26 cellular contexts compared by ENCODE assay signal in the genomic region with DNA sequence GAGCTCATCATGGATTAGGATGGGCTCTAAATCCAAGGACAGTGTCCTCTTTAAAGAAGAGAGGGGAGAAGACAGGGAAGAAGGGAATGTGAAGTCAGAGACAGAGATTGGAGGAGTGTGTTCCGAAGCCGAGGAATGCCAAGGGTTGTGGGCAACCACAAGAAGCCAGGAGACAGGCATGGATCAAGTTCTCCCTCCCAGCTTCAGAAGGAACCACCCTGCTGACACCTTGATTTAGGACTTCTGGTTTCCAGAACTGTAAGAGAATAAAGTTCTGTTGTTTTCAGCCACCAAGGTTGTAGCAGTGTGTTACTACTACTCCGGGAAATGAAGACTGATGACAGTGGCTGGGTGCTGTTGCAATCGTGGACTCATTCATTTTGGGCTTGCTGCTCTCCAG.
DNase-seq lines count a peak whose midpoint lies in the region; ATAC-seq, FAIRE-seq and TF ChIP-seq lines count a peak whose summit lies in the region.
"Had no signal": no experiment of that assay in that cellular context is flagged by ENCODE, and none has a peak within 500 bp of the region (broad histone marks: within the 10 kb centered on the region; RNA-seq: fewer than 3 reads in every experiment).

No MANE protein-coding gene starts in this region.

- no peak overlapping the region for H3K4me2 ChIP-seq in H1 (ENCODE audit: insufficient read depth in 1 of 2, low read depth in 2 of 2, low read length in 2 of 2)
- H3K4me2 ChIP-seq: SK-N-SH had no signal

- CTCF ChIA-PET in H1 (lab: Charles Lee; ENCODE audit: partially characterized antibody) = interaction anchor here (0.5 to 1.4 kb wide), 12 partner anchors 25 to 1264 kb away, joined by 3 to 6 read pairs (median 4); no protein-coding TSS in a partner anchor

- H3K27ac ChIP-seq in H1 (ENCODE audit: low read depth, low read length) = no peak overlapping the region
- H3K27ac ChIP-seq: C4-2B, foreskin keratinocyte, left ventricle myocardium inferior, WERI-Rb-1 had no signal

- H3K9ac ChIP-seq in H1 (replicated peaks in 1 of 4; ENCODE audit: extremely low read depth in 1 of 4, low read depth in 3 of 4, low read length in 3 of 4) = no peak overlapping the region
- H3K9ac ChIP-seq: SK-N-SH had no signal

- no peak for ATAC-seq in GM18517 (IDR thresholded peaks at IDR 0.05; ENCODE audit: unreplicated experiment)
- ATAC-seq: activated CD8-positive, alpha-beta memory T cell treated with anti-CD3 and anti-CD28 coated beads, Interleukin-2, amount 10 ng/mL, durations not matched to agents 7 days and 5 days; activated T-cell treated with anti-CD3 and anti-CD28 coated beads, Interleukin-2, amount 50 U/mL, for 72 hours; foreskin keratinocyte; mucosa of descending colon; sciatic nerve had no signal

- H2BK15ac ChIP-seq in H1 (ENCODE audit: low read length) = no peak overlapping the region

- peaks cover 0 to 4% (median 0%) of the 10 kb centered on the region in 4 experiments; a peak in 1 of 7 replicates for H3K4me1 ChIP-seq in H1 (replicated peaks in 1 of 4; ENCODE audit: control insufficient read depth in 3 of 4, insufficient read depth in 4 of 4, low read length in 3 of 4)
- H3K4me1 ChIP-seq: foreskin keratinocyte, left ventricle myocardium inferior had no signal

- no peak overlapping the region for H2BK120ac ChIP-seq in H1 (replicated peaks; ENCODE audit: low read depth, low read length)

- H2BK12ac ChIP-seq in H1 (ENCODE audit: low read depth, low read length) = no peak overlapping the region

- H3K18ac ChIP-seq in H1 (ENCODE audit: extremely low read depth, low read length) = no peak overlapping the region

- no peak overlapping the region for H2BK5ac ChIP-seq in H1 (ENCODE audit: low read depth, low read length)

- TF ChIP-seq CTCF in AG10803 (conservative IDR thresholded peaks at IDR 0.05; ENCODE audit: low read length) = no peak
- TF ChIP-seq CTCF in H1 (IDR thresholded peaks at IDR 0.05; ENCODE audit: control extremely low read depth in 1 of 3, insufficient read depth in 1 of 3, low read depth in 1 of 3, low read length in 3 of 3) = no peak

- H3K23ac ChIP-seq in H1 (ENCODE audit: insufficient read length) = no peak overlapping the region

- POLR2A ChIA-PET in H1 (lab: Charles Lee; ENCODE audit: partially characterized antibody) = no interaction called here

- no peak overlapping the region for H3K4me3 ChIP-seq in AG10803 (ENCODE audit: low read length)
- H3K4me3 ChIP-seq in H1 (ENCODE audit: extremely low read depth in 1 of 4, insufficient read depth in 2 of 4, low read depth in 3 of 4, low read length in 4 of 4) = no peak overlapping the region
- H3K4me3 ChIP-seq: left ventricle myocardium inferior, mucosa of descending colon had no signal

- no peak overlapping the region for H3K14ac ChIP-seq in H1 (ENCODE audit: insufficient read length)

- DNase-seq in AG10803 (ENCODE audit: low read depth) (peak; percentile 41), LHCN-M2 (ENCODE audit: low read depth) (peak; percentile 32), H1 (ENCODE audit: low read depth in 1 of 2, low spot score in 2 of 2) (no peak), myocyte (ENCODE audit: low read depth) (peak; percentile 73), CD1c-positive myeloid dendritic cell (ENCODE audit: extremely low spot score) (no peak), NCI-H345 (lab: John Stamatoyannopoulos, UW) (no peak), midbrain (lab: John Stamatoyannopoulos, UW) (no peak)
- DNase-seq: activated CD4-positive, alpha-beta T cell treated with anti-CD3 and anti-CD28 coated beads, Interleukin-2, amount 10 ng/mL, durations not matched to agents 7 days and 5 days; activated CD8-positive, alpha-beta memory T cell treated with anti-CD3 and anti-CD28 coated beads, Interleukin-2, amount 10 ng/mL, durations not matched to agents 7 days and 5 days; activated naive CD4-positive, alpha-beta T cell treated with anti-CD3 and anti-CD28 coated beads for 36 hours; activated T-cell treated with anti-CD3 and anti-CD28 coated beads, Interleukin-2, amount 50 U/mL, for 72 hours; aorta; EL; foreskin keratinocyte; left ventricle myocardium inferior; mucosa of descending colon; NCI-H2171; NCI-H524; RPMI8226; SK-N-SH; WERI-Rb-1 had no signal

- no peaks in the 10 kb centered on the region for H3K23me2 ChIP-seq in H1 (ENCODE audit: low read depth, low read length)

- no peak overlapping the region for H3K4ac ChIP-seq in H1 (replicated peaks; ENCODE audit: insufficient read length, low read depth, low read length)

- no peaks in the 10 kb centered on the region for H3K9me3 ChIP-seq in H1 (ENCODE audit: insufficient read depth in 2 of 2, low read depth in 1 of 2, low read length in 1 of 2)
- H3K9me3 ChIP-seq: left ventricle myocardium inferior, mucosa of descending colon, SK-N-SH had no signal

- no peak for TF ChIP-seq POLR2A in H1 (IDR thresholded peaks at IDR 0.05; ENCODE audit: control extremely low read depth in 1 of 2, low read depth in 2 of 2, low read length in 2 of 2)

- no peaks in the 10 kb centered on the region for H3K79me1 ChIP-seq in H1 (ENCODE audit: low read depth, low read length)

- no peak overlapping the region for H4K5ac ChIP-seq in H1 (ENCODE audit: insufficient read length, low read depth, low read length)

- TF ChIP-seq RAD21 in H1 (IDR thresholded peaks at IDR 0.05 in 1 of 2, conservative IDR thresholded peaks at IDR 0.05 in 1 of 2; ENCODE audit: low read depth in 2 of 2, low read length in 2 of 2) = no peak

- H2BK20ac ChIP-seq in H1 (ENCODE audit: low read length) = no peak overlapping the region

- 0 out of 2 replicates have a peak overlapping the region, but pooled peaks have one; percentile 11 for H2AFZ ChIP-seq in H1 (ENCODE audit: low read length)

- TF ChIP-seq EP300 in H1 (IDR thresholded peaks at IDR 0.05; ENCODE audit: borderline replicate concordance in 1 of 2, low read depth in 2 of 2, low read length in 2 of 2) = no peak

- WGBS in H1 (ENCODE audit: extremely low coverage in 1 of 2, insufficient coverage in 1 of 2, insufficient read length in 1 of 2, insufficient replicate concordance in 2 of 2, low coverage in 1 of 2, low lambda C conversion rate in 2 of 2, missing lambda C conversion rate in 1 of 2), 2 experiments = 94% methylated on average over 4 of the region's 4 CpGs; no CpG with 5 or more reads in 1 of the 2 experiments

- no peak for FAIRE-seq in H1 (lab: Jason Lieb, UNC)
- FAIRE-seq: endothelial cell of umbilical vein, GM12892 had no signal

- no peaks in the 10 kb centered on the region for H4K20me1 ChIP-seq in H1 (replicated peaks in 1 of 2; ENCODE audit: control insufficient read depth in 1 of 2, insufficient read depth in 2 of 2, low read length in 2 of 2)

- H3K79me2 ChIP-seq in H1 (ENCODE audit: control insufficient read depth in 1 of 2, insufficient read depth in 2 of 2, low read length in 2 of 2) = no peaks in the 10 kb centered on the region

- no peaks in the 10 kb centered on the region for H3K36me3 ChIP-seq in H1 (ENCODE audit: control insufficient read depth in 2 of 4, insufficient read depth in 4 of 4, low read length in 3 of 4)
- H3K36me3 ChIP-seq: left ventricle myocardium inferior, WERI-Rb-1 had no signal

- H3K27me3 ChIP-seq in H1 (replicated peaks in 1 of 4; ENCODE audit: control insufficient read depth in 3 of 4, extremely low read depth in 1 of 4, insufficient read depth in 3 of 4, low read length in 3 of 4) = no peaks in the 10 kb centered on the region
- H3K27me3 ChIP-seq: foreskin keratinocyte had no signal

- no peak overlapping the region for H4K8ac ChIP-seq in H1 (ENCODE audit: extremely low read depth, insufficient read depth, low read length)

- H3K56ac ChIP-seq in H1 (replicated peaks; ENCODE audit: insufficient read length, low read depth, low read length) = no peak overlapping the region

- H2AK5ac ChIP-seq in H1 (ENCODE audit: low read depth, low read length) = no peak overlapping the region

- H4K91ac ChIP-seq in H1 (replicated peaks; ENCODE audit: insufficient read length, low read length) = no peak overlapping the region

TF ChIP-seq in H1, 55 proteins besides CTCF, POLR2A, EP300 and RAD21 (continues in another document):
- TF ChIP-seq POLR2AphosphoS5 (IDR thresholded peaks at IDR 0.05; ENCODE audit: low read depth, low read length) (no peak), SP1 (IDR thresholded peaks at IDR 0.05; ENCODE audit: low read depth, low read length) (no peak), TEAD4 (IDR thresholded peaks at IDR 0.05; ENCODE audit: low read depth, low read length) (no peak), CHD1 (IDR thresholded peaks at IDR 0.05; ENCODE audit: low read depth, low read length) (no peak), ZNF274 (IDR thresholded peaks at IDR 0.05; ENCODE audit: borderline replicate concordance, extremely low read depth, low read length) (no peak), CBX5 (IDR thresholded peaks at IDR 0.05; ENCODE audit: low read depth, low read length) (no peak), KDM1A (IDR thresholded peaks at IDR 0.05; ENCODE audit: borderline replicate concordance, low read length) (no peak), SP2 (IDR thresholded peaks at IDR 0.05; ENCODE audit: low read length) (no peak), SRF (IDR thresholded peaks at IDR 0.05; ENCODE audit: low read depth, low read length) (no peak), KDM5A (IDR thresholded peaks at IDR 0.05; ENCODE audit: low read length) (no peak), SIX5 (IDR thresholded peaks at IDR 0.05; ENCODE audit: low read depth, low read length) (no peak), TCF12 (IDR thresholded peaks at IDR 0.05; ENCODE audit: low read depth, low read length) (no peak), CTBP2 (IDR thresholded peaks at IDR 0.05; ENCODE audit: borderline replicate concordance, insufficient read depth, insufficient read length, low read length) (no peak)
- TF ChIP-seq, protein P1, sequence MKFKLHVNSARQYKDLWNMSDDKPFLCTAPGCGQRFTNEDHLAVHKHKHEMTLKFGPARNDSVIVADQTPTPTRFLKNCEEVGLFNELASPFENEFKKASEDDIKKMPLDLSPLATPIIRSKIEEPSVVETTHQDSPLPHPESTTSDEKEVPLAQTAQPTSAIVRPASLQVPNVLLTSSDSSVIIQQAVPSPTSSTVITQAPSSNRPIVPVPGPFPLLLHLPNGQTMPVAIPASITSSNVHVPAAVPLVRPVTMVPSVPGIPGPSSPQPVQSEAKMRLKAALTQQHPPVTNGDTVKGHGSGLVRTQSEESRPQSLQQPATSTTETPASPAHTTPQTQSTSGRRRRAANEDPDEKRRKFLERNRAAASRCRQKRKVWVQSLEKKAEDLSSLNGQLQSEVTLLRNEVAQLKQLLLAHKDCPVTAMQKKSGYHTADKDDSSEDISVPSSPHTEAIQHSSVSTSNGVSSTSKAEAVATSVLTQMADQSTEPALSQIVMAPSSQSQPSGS (IDR thresholded peaks at IDR 0.05; ENCODE audit: low read length) = no peak

Comparison
In these comparisons a context has a peak if more than half of its experiments do, and no peak if none do; other contexts are left out.
1. DNase-seq: peak in AG10803 (single experiment), LHCN-M2 (single experiment) and myocyte (single experiment); none in H1 (0 of 2), CD1c-positive myeloid dendritic cell (single experiment), NCI-H345 (single experiment) and midbrain (single experiment).